In genomic region chr1:226884116-226884515, GRCh38 we compare ENCODE assay signal across 15 cellular contexts. TPM values are rescaled to one million over a fixed set of nuclear protein-coding genes. Genes with fewer than 3 reads are reported as not detected.
DNase-seq lines count a peak whose midpoint lies in the region; ATAC-seq and TF ChIP-seq lines count a peak whose summit lies in the region.
"Had no signal": no experiment of that assay in that cellular context is flagged by ENCODE, and none has a peak within 500 bp of the region (broad histone marks: within the 10 kb centered on the region; RNA-seq: fewer than 3 reads in every experiment).

No MANE protein-coding gene starts in this region.

- H3K36me3 ChIP-seq in neural progenitor cell = no peaks in the 10 kb centered on the region

- peak overlapping the region; percentile 77 for H3K27ac Mint-ChIP-seq in activated CD4-positive, alpha-beta T cell treated with anti-CD3 and anti-CD28 coated beads, Interleukin-2, amount 10 ng/mL, durations not matched to agents 24 days and 14 days
- peak overlapping the region; percentile 36 for H3K27ac Mint-ChIP-seq in activated CD8-positive, alpha-beta T cell treated with anti-CD3 and anti-CD28 coated beads for 36 hours
- peak overlapping the region; percentile 14 for H3K27ac Mint-ChIP-seq in neural progenitor cell
- no peak overlapping the region for H3K27ac Mint-ChIP-seq in chondrocyte (ENCODE audit: unreplicated experiment)

- no peaks in the 10 kb centered on the region for H3K79me2 ChIP-seq in neural progenitor cell (ENCODE audit: low read depth)

- no peaks in the 10 kb centered on the region for H3F3A ChIP-seq in neural progenitor cell (ENCODE audit: low read depth)

- H3K9ac ChIP-seq in neural progenitor cell = no peak overlapping the region

- no peaks in the 10 kb centered on the region for H3K9me3 ChIP-seq in neural progenitor cell (ENCODE audit: low read depth)
- H3K9me3 ChIP-seq: pancreas, upper lobe of right lung had no signal

- H3K4me3 Mint-ChIP-seq in activated CD4-positive, alpha-beta T cell treated with anti-CD3 and anti-CD28 coated beads, Interleukin-2, amount 10 ng/mL, durations not matched to agents 24 days and 14 days = peak overlapping the region; percentile 57
- no peak overlapping the region for H3K4me3 Mint-ChIP-seq in activated CD8-positive, alpha-beta T cell treated with anti-CD3 and anti-CD28 coated beads for 36 hours
- H3K4me3 Mint-ChIP-seq in neural progenitor cell (no peak overlapping the region), chondrocyte (ENCODE audit: unreplicated experiment) (no peak overlapping the region)

- intact Hi-C loops in activated CD4-positive, alpha-beta T cell treated with anti-CD3 and anti-CD28 coated beads, Interleukin-2, amount 10 ng/mL, durations not matched to agents 24 days and 14 days (cut with micrococcal nuclease) = loop anchor here (5.0 kb wide), 3 partner anchors 192 to 257 kb away; no protein-coding TSS in a partner anchor
- intact Hi-C loops in activated CD8-positive, alpha-beta T cell treated with anti-CD3 and anti-CD28 coated beads for 36 hours (cut with micrococcal nuclease) = no loop called here

- no peak overlapping the region for H3K4me2 ChIP-seq in neural progenitor cell

- TF ChIP-seq CTCF in LNCaP clone FGC (IDR thresholded peaks at IDR 0.05; ENCODE audit: control insufficient read depth, extremely low read depth, insufficient read depth) (no peak), neural progenitor cell (IDR thresholded peaks at IDR 0.05) (no peak), chondrocyte (IDR thresholded peaks at IDR 0.05) (no peak)
- no peak for TF ChIP-seq CTCF in activated CD8-positive, alpha-beta T cell treated with anti-CD3 and anti-CD28 coated beads for 36 hours (IDR thresholded peaks at IDR 0.05)

- no peak overlapping the region for H3K27ac ChIP-seq in neural progenitor cell
- H3K27ac ChIP-seq: pancreas had no signal

- DNase-seq in activated CD4-positive, alpha-beta T cell treated with anti-CD3 and anti-CD28 coated beads, Interleukin-2, amount 10 ng/mL, durations not matched to agents 24 days and 14 days = peak; percentile 63
- DNase-seq in activated CD4-positive, alpha-beta T cell treated with anti-CD3 and anti-CD28 coated beads for 4 hours = no peak
- DNase-seq in LNCaP clone FGC (ENCODE audit: low read depth) (no peak), neural progenitor cell (ENCODE audit: low spot score) (no peak), nucleus accumbens (lab: John Stamatoyannopoulos, UW) (no peak), chondrocyte (ENCODE audit: low spot score) (no peak)
- DNase-seq in activated CD8-positive, alpha-beta T cell treated with anti-CD3 and anti-CD28 coated beads for 36 hours = no peak
- DNase-seq: amygdala, DMS79, KG1, NCI-H2029 treated with DMSO at 0.1 percent for 48 hours, pancreas, upper lobe of right lung had no signal

- ATAC-seq in activated CD8-positive, alpha-beta T cell treated with anti-CD3 and anti-CD28 coated beads for 36 hours = no peak
- no peak for ATAC-seq in GM18502 (IDR thresholded peaks at IDR 0.05; ENCODE audit: poor library complexity, unreplicated experiment)
- ATAC-seq: pancreas, upper lobe of right lung had no signal

- peaks cover 53% of the 10 kb centered on the region for H3K4me1 Mint-ChIP-seq in activated CD4-positive, alpha-beta T cell treated with anti-CD3 and anti-CD28 coated beads, Interleukin-2, amount 10 ng/mL, durations not matched to agents 24 days and 14 days
- peaks cover 48% of the 10 kb centered on the region for H3K4me1 Mint-ChIP-seq in activated CD8-positive, alpha-beta T cell treated with anti-CD3 and anti-CD28 coated beads for 36 hours (ENCODE audit: low read depth)
- H3K4me1 Mint-ChIP-seq in neural progenitor cell (peaks cover 9% of the 10 kb centered on the region), chondrocyte (ENCODE audit: low read depth) (peaks cover 9% of the 10 kb centered on the region)

- no peaks in the 10 kb centered on the region for H3K9me3 Mint-ChIP-seq in activated CD4-positive, alpha-beta T cell treated with anti-CD3 and anti-CD28 coated beads, Interleukin-2, amount 10 ng/mL, durations not matched to agents 24 days and 14 days
- H3K9me3 Mint-ChIP-seq in activated CD8-positive, alpha-beta T cell treated with anti-CD3 and anti-CD28 coated beads for 36 hours = no peaks in the 10 kb centered on the region
- no peaks in the 10 kb centered on the region for H3K9me3 Mint-ChIP-seq in neural progenitor cell
- no peaks in the 10 kb centered on the region for H3K9me3 Mint-ChIP-seq in chondrocyte (ENCODE audit: low read depth)

- peaks cover 14% of the 10 kb centered on the region for H3K36me3 Mint-ChIP-seq in activated CD4-positive, alpha-beta T cell treated with anti-CD3 and anti-CD28 coated beads, Interleukin-2, amount 10 ng/mL, durations not matched to agents 24 days and 14 days (ENCODE audit: low read depth)
- H3K36me3 Mint-ChIP-seq in activated CD8-positive, alpha-beta T cell treated with anti-CD3 and anti-CD28 coated beads for 36 hours (ENCODE audit: low read depth) = peaks cover 3% of the 10 kb centered on the region
- H3K36me3 Mint-ChIP-seq in neural progenitor cell (peaks cover 11% of the 10 kb centered on the region), chondrocyte (ENCODE audit: low read depth) (peaks cover 27% of the 10 kb centered on the region)

- H3K4me3 ChIP-seq in LNCaP clone FGC (ENCODE audit: low read depth, low read length) = 0 out of 2 replicates have a peak overlapping the region, but pooled peaks have one; percentile 1
- no peak overlapping the region for H3K4me3 ChIP-seq in neural progenitor cell
- H3K4me3 ChIP-seq: lung, pancreas, upper lobe of right lung had no signal

- H3K4me1 ChIP-seq in neural progenitor cell = no peaks in the 10 kb centered on the region

- POLR2A ChIA-PET in activated CD8-positive, alpha-beta T cell treated with anti-CD3 and anti-CD28 coated beads for 36 hours (lab: Charles Lee) = interaction anchor here (1.1 to 2.4 kb wide), 4 partner anchors 10 to 55 kb away, joined by 3 to 8 read pairs (median 5); no protein-coding TSS in a partner anchor

- no peak overlapping the region for H2AFZ ChIP-seq in neural progenitor cell (replicated peaks)

- H3K27me3 ChIP-seq in neural progenitor cell = no peaks in the 10 kb centered on the region
- H3K27me3 ChIP-seq: pancreas, upper lobe of right lung had no signal

- no peaks in the 10 kb centered on the region for H4K20me1 ChIP-seq in neural progenitor cell (ENCODE audit: low read depth)

- no peaks in the 10 kb centered on the region for H3K27me3 Mint-ChIP-seq in activated CD4-positive, alpha-beta T cell treated with anti-CD3 and anti-CD28 coated beads, Interleukin-2, amount 10 ng/mL, durations not matched to agents 24 days and 14 days
- H3K27me3 Mint-ChIP-seq in activated CD8-positive, alpha-beta T cell treated with anti-CD3 and anti-CD28 coated beads for 36 hours = no peaks in the 10 kb centered on the region
- peaks cover 8% of the 10 kb centered on the region for H3K27me3 Mint-ChIP-seq in neural progenitor cell (ENCODE audit: insufficient read depth, low read depth)
- no peaks in the 10 kb centered on the region for H3K27me3 Mint-ChIP-seq in chondrocyte (ENCODE audit: low read depth)

- CTCF ChIA-PET in activated CD8-positive, alpha-beta T cell treated with anti-CD3 and anti-CD28 coated beads for 36 hours (lab: Charles Lee) = interaction anchor here (0.6 to 3.1 kb wide), 6 partner anchors 10 to 258 kb away, joined by 3 to 14 read pairs (median 6); no protein-coding TSS in a partner anchor

RNA-seq across cellular contexts. Expression of gene PSEN2, which starts 13.7 kb away (rescaled TPM):
- total RNA-seq in activated CD4-positive, alpha-beta T cell treated with anti-CD3 and anti-CD28 coated beads, Interleukin-2, amount 10 ng/mL, durations not matched to agents 24 days and 14 days = 10.4 and 10.7 TPM in 2 replicates
- total RNA-seq in activated CD8-positive, alpha-beta T cell treated with anti-CD3 and anti-CD28 coated beads for 36 hours = 1 to 10 TPM; 2.5 to 6.2 TPM
- total RNA-seq in neural progenitor cell (ENCODE audit: low replicate concordance) (11.4 and 18.2 TPM in 2 replicates), chondrocyte (14.5 to 21.0 TPM (median 19.5 TPM) in 3 replicates)

RNA-seq across cellular contexts. Expression of gene COQ8A, which starts 56.0 kb away (rescaled TPM):
- total RNA-seq in activated CD4-positive, alpha-beta T cell treated with anti-CD3 and anti-CD28 coated beads, Interleukin-2, amount 10 ng/mL, durations not matched to agents 24 days and 14 days = 27.0 and 35.3 TPM in 2 replicates
- total RNA-seq in activated CD8-positive, alpha-beta T cell treated with anti-CD3 and anti-CD28 coated beads for 36 hours = 10 to 100 TPM; 25.3 to 27.2 TPM
- total RNA-seq in neural progenitor cell (ENCODE audit: low replicate concordance) (13.8 and 18.8 TPM in 2 replicates), chondrocyte (6.6 to 10.2 TPM (median 7.4 TPM) in 3 replicates)
